In the genomic region with DNA sequence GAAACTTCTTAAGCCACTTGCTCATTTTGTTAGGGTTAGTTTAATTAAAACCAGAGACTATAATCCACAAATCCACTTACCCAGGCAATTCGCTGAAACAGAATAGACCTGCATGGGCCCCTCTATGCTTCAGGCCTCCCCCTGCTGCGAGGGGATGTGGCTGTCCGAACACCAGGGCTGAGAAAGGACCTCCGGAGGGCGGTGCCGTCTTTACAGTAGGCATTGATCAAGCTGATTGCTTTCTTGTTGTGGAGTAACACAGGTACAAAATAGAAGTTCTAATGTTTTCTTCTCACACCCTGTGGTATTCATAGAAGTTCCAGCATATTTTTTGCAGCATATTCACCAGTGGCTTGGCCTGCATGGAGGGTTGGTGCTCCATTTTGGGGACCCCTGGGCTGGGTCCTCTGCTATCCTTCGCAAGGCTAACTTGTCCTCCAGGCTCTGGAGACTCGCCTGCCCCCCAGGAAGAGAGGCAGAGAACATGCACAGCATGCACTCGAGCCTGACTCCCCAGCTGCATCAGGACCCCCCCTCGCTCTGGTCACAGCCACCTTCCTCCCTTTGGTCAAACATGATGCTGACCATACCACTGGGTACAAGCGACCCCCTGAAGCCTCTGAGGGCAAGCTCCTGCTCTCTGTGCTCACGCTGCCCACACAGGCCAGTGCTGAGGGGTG, we compare ENCODE assay signal across 24 cellular contexts.
"Had no signal": no experiment of that assay in that cellular context is flagged by ENCODE, and none has a peak within 500 bp of the region (broad histone marks: within the 10 kb centered on the region; RNA-seq: fewer than 3 reads in every experiment).

No MANE protein-coding gene starts in this region.

- H3K27ac ChIP-seq: esophagus muscularis mucosa, foreskin keratinocyte, heart left ventricle, parathyroid adenoma, thoracic aorta, uterus, VCaP had no signal

- DNase-seq: activated CD4-positive, alpha-beta T cell treated with anti-CD3 and anti-CD28 coated beads for 48 hours; activated CD4-positive, alpha-beta T cell treated with anti-CD3 and anti-CD28 coated beads, Interleukin-2, amount 50 U/mL, for 48 hours; activated gamma-delta T cell; activated naive CD4-positive, alpha-beta T cell treated with anti-CD3 and anti-CD28 coated beads, Interleukin-2, amount 10 ng/mL, durations not matched to agents 7 days and 5 days; activated naive CD8-positive, alpha-beta T cell treated with anti-CD3 and anti-CD28 coated beads, Interleukin-2, amount 10 ng/mL, durations not matched to agents 7 days and 5 days; central memory CD4-positive, alpha-beta T cell; effector CD4-positive, alpha-beta T cell; foreskin keratinocyte; heart left ventricle; kidney glomerular epithelial cell; nucleus accumbens; right cardiac atrium; stimulated activated CD4-positive, alpha-beta T cell treated with anti-CD3 and anti-CD28 coated beads, Interleukin-15, amount 100 ng/mL, for 24 hours; stimulated activated CD4-positive, alpha-beta T cell treated with anti-CD3 and anti-CD28 coated beads, Interleukin-2, amount 100 ng/mL, for 24 hours; stimulated activated naive CD4-positive, alpha-beta T cell; T-helper 1 cell; trophoblast cell; uterus had no signal

- H3K79me2 ChIP-seq: parathyroid adenoma had no signal

- H2AFZ ChIP-seq: parathyroid adenoma had no signal

- H3K4me1 ChIP-seq: esophagus muscularis mucosa, foreskin keratinocyte, parathyroid adenoma, uterus had no signal

- H3K9ac ChIP-seq: parathyroid adenoma had no signal

- H3K27me3 ChIP-seq: heart left ventricle, uterus had no signal

- H3K36me3 ChIP-seq: esophagus muscularis mucosa, heart left ventricle, thoracic aorta, uterus had no signal

- H3K9me3 ChIP-seq: esophagus muscularis mucosa, heart left ventricle, thoracic aorta, uterus had no signal

- ATAC-seq: foreskin keratinocyte, heart left ventricle, left lobe of liver, right cardiac atrium had no signal

- H3K4me3 ChIP-seq: esophagus muscularis mucosa, heart left ventricle, lung, thoracic aorta, uterus had no signal
